In the genomic region with DNA sequence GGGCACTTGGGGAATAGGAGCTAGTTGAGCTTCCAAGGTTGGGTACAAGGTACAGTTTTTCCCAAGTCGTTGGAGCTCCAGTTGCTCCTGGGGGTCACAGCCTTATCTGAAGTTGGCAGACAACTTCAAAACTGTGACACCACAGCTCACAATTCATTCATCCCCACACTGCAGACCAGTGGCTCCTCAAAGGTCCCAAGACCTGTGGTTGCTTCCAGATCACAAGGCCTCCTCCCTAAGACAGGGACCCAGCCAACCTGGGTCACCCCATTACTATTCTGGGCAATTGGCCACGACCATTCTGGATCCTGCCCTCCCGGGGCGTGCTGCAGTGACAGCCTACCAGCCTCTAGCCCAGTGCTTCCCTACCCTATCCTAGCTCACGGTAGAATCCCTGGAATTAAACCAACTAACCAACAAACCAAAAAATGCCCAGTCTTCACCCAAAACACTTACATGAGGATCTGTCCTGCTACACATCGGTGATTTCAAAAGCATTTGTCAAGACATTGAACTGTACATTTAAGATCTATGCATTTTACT, we compare ENCODE assay signal across 8 cellular contexts. TPM values are rescaled to one million over a fixed set of nuclear protein-coding genes. Genes with fewer than 3 reads are reported as not detected.
A peak's percentile ranks its signal among the peaks of the same experiment; 100 is the strongest.
DNase-seq lines count a peak whose midpoint lies in the region; ATAC-seq, FAIRE-seq and TF ChIP-seq lines count a peak whose summit lies in the region.

No MANE protein-coding gene starts in this region.

- 7% methylated on average over 5 of the region's 6 CpGs for WGBS in suprapubic skin

- no peaks in the 10 kb centered on the region for H3K9me3 Mint-ChIP-seq in activated T-helper 17 cell treated with anti-CD3 and anti-CD28 coated beads, Interleukin-2, amount 50 U/mL, for 72 hours
- no peaks in the 10 kb centered on the region for H3K9me3 Mint-ChIP-seq in immature natural killer cell

- no peaks in the 10 kb centered on the region for H3K36me3 ChIP-seq in ACC112 (ENCODE audit: insufficient read depth, low read length)
- H3K36me3 ChIP-seq in suprapubic skin, result peaks cover 21% of the 10 kb centered on the region

- peak overlapping the region; percentile 79 for H2AFZ ChIP-seq in ACC112 (ENCODE audit: low read length, unreplicated experiment)

- FAIRE-seq in H54 (lab: Jason Lieb, UNC), result no peak

- no peak for TF ChIP-seq EP300 in suprapubic skin (IDR thresholded peaks at IDR 0.05)

- no peak for TF ChIP-seq CTCF in suprapubic skin (IDR thresholded peaks at IDR 0.05)

- H3K4me1 Mint-ChIP-seq in activated T-helper 17 cell treated with anti-CD3 and anti-CD28 coated beads, Interleukin-2, amount 50 U/mL, for 72 hours, result peaks cover 31% of the 10 kb centered on the region
- peaks cover 41 to 44% of the 10 kb centered on the region in 2 donors for H3K4me1 Mint-ChIP-seq in immature natural killer cell

- no peak for ATAC-seq in activated T-helper 17 cell treated with anti-CD3 and anti-CD28 coated beads, Interleukin-2, amount 50 U/mL, for 72 hours (replicated peaks)
- ATAC-seq in HG03432 (IDR thresholded peaks at IDR 0.05; ENCODE audit: unreplicated experiment) (no peak), GM18909 (IDR thresholded peaks at IDR 0.05; ENCODE audit: poor library complexity, unreplicated experiment) (no peak)

- no peaks in the 10 kb centered on the region for H3K27me3 Mint-ChIP-seq in activated T-helper 17 cell treated with anti-CD3 and anti-CD28 coated beads, Interleukin-2, amount 50 U/mL, for 72 hours
- H3K27me3 Mint-ChIP-seq in immature natural killer cell (ENCODE audit: low read depth in 3 of 3), result peaks cover 3 to 6% (median 6%) of the 10 kb centered on the region in 3 donors

- 0 out of 2 replicates have a peak overlapping the region, but pooled peaks have one; percentile 21 for H3K27ac ChIP-seq in ACC112 (ENCODE audit: low read depth, low read length)
- peak overlapping the region; percentile 36 for H3K27ac ChIP-seq in suprapubic skin

- H3K27me3 ChIP-seq in ACC112 (ENCODE audit: insufficient read depth, low read length) (no peaks in the 10 kb centered on the region), suprapubic skin (no peaks in the 10 kb centered on the region)

- peaks cover 62% of the 10 kb centered on the region for H3K36me3 Mint-ChIP-seq in activated T-helper 17 cell treated with anti-CD3 and anti-CD28 coated beads, Interleukin-2, amount 50 U/mL, for 72 hours (ENCODE audit: low read depth)
- H3K36me3 Mint-ChIP-seq in immature natural killer cell, result peaks cover 0 to 3% (median 3%) of the 10 kb centered on the region in 3 donors

- DNase-seq in H54 (ENCODE audit: insufficient read length, low spot score) (peak; percentile 58), immature natural killer cell (no peak), suprapubic skin (ENCODE audit: low spot score in 2 of 2) (no peak), DMS153 treated with DMSO at 0.1 percent for 48 hours (lab: John Stamatoyannopoulos, UW; ENCODE audit: unreplicated experiment) (no peak)

- H3K4me3 Mint-ChIP-seq in activated T-helper 17 cell treated with anti-CD3 and anti-CD28 coated beads, Interleukin-2, amount 50 U/mL, for 72 hours, result peak overlapping the region; percentile 93
- H3K4me3 Mint-ChIP-seq in immature natural killer cell, result peak overlapping the region; percentile 84 to 91 (median 89)

- peaks cover 33% of the 10 kb centered on the region for H3K79me2 ChIP-seq in ACC112 (ENCODE audit: control insufficient read depth, insufficient read depth, low read length, unreplicated experiment)

- H3K9me3 ChIP-seq in suprapubic skin, result no peaks in the 10 kb centered on the region

- peak overlapping the region; percentile 92 for H3K27ac Mint-ChIP-seq in activated T-helper 17 cell treated with anti-CD3 and anti-CD28 coated beads, Interleukin-2, amount 50 U/mL, for 72 hours
- peak overlapping the region; percentile 86 to 97 (median 94) for H3K27ac Mint-ChIP-seq in immature natural killer cell

- H3K4me1 ChIP-seq in ACC112 (ENCODE audit: control insufficient read depth, insufficient read depth, low read length, unreplicated experiment) (peaks cover 20% of the 10 kb centered on the region), suprapubic skin (peaks cover 36% of the 10 kb centered on the region)

- TF ChIP-seq POLR2A in H54 (IDR thresholded peaks at IDR 0.05; ENCODE audit: low read depth, low read length) (no peak), suprapubic skin (IDR thresholded peaks at IDR 0.05) (no peak)

- H3K4me3 ChIP-seq in ACC112 (ENCODE audit: low read depth, low read length) (peak overlapping the region; percentile 79), suprapubic skin (peak overlapping the region; percentile 63)

RNA-seq across cellular contexts. Expression of gene PDXP, which starts 0.9 kb away (rescaled TPM):
- total RNA-seq in activated T-helper 17 cell treated with anti-CD3 and anti-CD28 coated beads, Interleukin-2, amount 50 U/mL, for 72 hours, result 10 to 100 TPM; 38.0 to 43.2 TPM
- 10 to 100 TPM in 1 of 3 donors, 1 to 10 TPM in 2; 2.2 to 13.2 (median 7.7) TPM for polyA plus RNA-seq in immature natural killer cell
- 1 to 10 TPM; 4.2 to 6.1 (median 4.9) TPM for total RNA-seq in suprapubic skin

RNA-seq across cellular contexts. Expression of gene LGALS1, which starts 17.8 kb away (rescaled TPM):
- 1,000 to 10,000 TPM; 1,410 to 2,076 TPM for total RNA-seq in activated T-helper 17 cell treated with anti-CD3 and anti-CD28 coated beads, Interleukin-2, amount 50 U/mL, for 72 hours
- polyA plus RNA-seq in immature natural killer cell, result 100 to 1,000 TPM; 416 to 572 (median 473) TPM
- 100 to 1,000 TPM; 138 to 277 (median 207) TPM for total RNA-seq in suprapubic skin

RNA-seq across cellular contexts. Expression of gene SH3BP1, which starts 18.2 kb away (rescaled TPM):
- total RNA-seq in activated T-helper 17 cell treated with anti-CD3 and anti-CD28 coated beads, Interleukin-2, amount 50 U/mL, for 72 hours, result 100 to 1,000 TPM; 118 to 132 TPM
- polyA plus RNA-seq in immature natural killer cell, result 10 to 100 TPM; 12.6 to 41.2 (median 21.2) TPM
- 10 to 100 TPM; 57.1 to 60.7 (median 57.7) TPM for total RNA-seq in suprapubic skin

RNA-seq across cellular contexts. Expression of gene NOL12, which starts 28.5 kb away (rescaled TPM):
- 10 to 100 TPM; 22.1 to 46.1 TPM for total RNA-seq in activated T-helper 17 cell treated with anti-CD3 and anti-CD28 coated beads, Interleukin-2, amount 50 U/mL, for 72 hours
- polyA plus RNA-seq in immature natural killer cell, result 10 to 100 TPM; 34.6 to 59.3 (median 42.3) TPM
- 10 to 100 TPM; 29.2 to 49.8 (median 40.7) TPM for total RNA-seq in suprapubic skin

RNA-seq across cellular contexts. Expression of gene TRIOBP, which starts 39.2 kb away (rescaled TPM):
- total RNA-seq in activated T-helper 17 cell treated with anti-CD3 and anti-CD28 coated beads, Interleukin-2, amount 50 U/mL, for 72 hours, result 10 to 100 TPM; 28.2 to 36.9 TPM
- polyA plus RNA-seq in immature natural killer cell, result 10 to 100 TPM; 15.0 to 22.4 (median 20.8) TPM
- total RNA-seq in suprapubic skin, result 10 to 100 TPM; 58.6 to 71.6 (median 64.3) TPM

Comparison
In these comparisons a context has a peak if more than half of its experiments do, and no peak if none do; other contexts are left out.
1. RNA of gene PDXP, which starts 0.9 kb away (total RNA-seq): 38.0 to 43.2 TPM in activated T-helper 17 cell treated with anti-CD3 and anti-CD28 coated beads, Interleukin-2, amount 50 U/mL, for 72 hours; 4.2 to 6.1 TPM in suprapubic skin; every median in the first group is over 4 times any median in the second.
2. RNA of gene LGALS1, which starts 17.8 kb away (total RNA-seq): 1,410 to 2,076 TPM in activated T-helper 17 cell treated with anti-CD3 and anti-CD28 coated beads, Interleukin-2, amount 50 U/mL, for 72 hours; 138 to 277 TPM in suprapubic skin; every median in the first group is over 4 times any median in the second.